Comparison of ENCODE assay signal across 8 cellular contexts in genomic region chr6:26461353-26461752, GRCh38. TPM values are rescaled to one million over a fixed set of nuclear protein-coding genes. Genes with fewer than 3 reads are reported as not detected.
DNase-seq lines count a peak whose midpoint lies in the region; ATAC-seq and TF ChIP-seq lines count a peak whose summit lies in the region.
"Not testable (repeated sequence)": the region's sequence is repeated elsewhere in the genome, so short reads cannot be mapped to it uniquely, and the experiment has no call there.
"Had no signal": no experiment of that assay in that cellular context is flagged by ENCODE, and none has a peak within 500 bp of the region (broad histone marks: within the 10 kb centered on the region; RNA-seq: fewer than 3 reads in every experiment).

No MANE protein-coding gene starts in this region.

- H3K27ac Mint-ChIP-seq in CD8-positive, alpha-beta memory T cell = peak overlapping the region in 6 of 8 donors; percentile 2 to 76 (median 51)
- H3K27ac Mint-ChIP-seq in activated CD4-positive, alpha-beta memory T cell treated with anti-CD3 and anti-CD28 coated beads, Interleukin-2, amount 10 ng/mL, durations not matched to agents 7 days and 5 days = peak overlapping the region; percentile 22
- peak overlapping the region in 7 of 10 donors; percentile 19 to 74 (median 55) for H3K27ac Mint-ChIP-seq in naive thymus-derived CD8-positive, alpha-beta T cell

- H3K9me3 ChIP-seq in CD8-positive, alpha-beta memory T cell (ENCODE audit: low read length); SK-N-SH; adrenal gland (replicated peaks in 1 of 3); left ventricle myocardium inferior (replicated peaks); psoas muscle: not testable (repeated sequence)

- peak overlapping the region; percentile 17 to 95 (median 75) for H3K4me3 Mint-ChIP-seq in CD8-positive, alpha-beta memory T cell
- H3K4me3 Mint-ChIP-seq in activated CD4-positive, alpha-beta memory T cell treated with anti-CD3 and anti-CD28 coated beads, Interleukin-2, amount 10 ng/mL, durations not matched to agents 7 days and 5 days = not testable (repeated sequence)
- peak overlapping the region; percentile 52 to 97 (median 78) for H3K4me3 Mint-ChIP-seq in naive thymus-derived CD8-positive, alpha-beta T cell

- not testable (repeated sequence) for H3K9me3 Mint-ChIP-seq in CD8-positive, alpha-beta memory T cell; activated CD4-positive, alpha-beta memory T cell treated with anti-CD3 and anti-CD28 coated beads, Interleukin-2, amount 10 ng/mL, durations not matched to agents 7 days and 5 days; naive thymus-derived CD8-positive, alpha-beta T cell

- peak overlapping the region; percentile 30 for H3K4me2 ChIP-seq in SK-N-SH

- not testable (repeated sequence) for H3F3A ChIP-seq in SK-N-SH (replicated peaks; ENCODE audit: insufficient read depth)

- H3K36me3 Mint-ChIP-seq in CD8-positive, alpha-beta memory T cell = peaks cover 32 to 83% (median 41%) of the 10 kb centered on the region in 3 donors
- peaks cover 81% of the 10 kb centered on the region for H3K36me3 Mint-ChIP-seq in activated CD4-positive, alpha-beta memory T cell treated with anti-CD3 and anti-CD28 coated beads, Interleukin-2, amount 10 ng/mL, durations not matched to agents 7 days and 5 days (ENCODE audit: low read depth)
- H3K36me3 Mint-ChIP-seq in naive thymus-derived CD8-positive, alpha-beta T cell = peaks cover 12 to 76% (median 55%) of the 10 kb centered on the region in 3 donors

- intact Hi-C loops in adrenal gland (cut with DNase I); left ventricle myocardium inferior (cut with micrococcal nuclease); psoas muscle (cut with DNase I): not testable (repeated sequence)

- peaks cover 53% of the 10 kb centered on the region for H3K4me1 ChIP-seq in CD8-positive, alpha-beta memory T cell (ENCODE audit: insufficient read depth, low read length)
- H3K4me1 ChIP-seq in SK-N-SH (ENCODE audit: control insufficient read depth in 1 of 2, insufficient read depth in 2 of 2, low read depth in 1 of 2, low read length in 1 of 2) = peaks cover 13 to 18% of the 10 kb centered on the region in 2 experiments; a peak in 1 of 4 replicates
- peaks cover 18 to 48% of the 10 kb centered on the region in 2 donors for H3K4me1 ChIP-seq in adrenal gland (replicated peaks in 1 of 2)
- peaks cover 55% of the 10 kb centered on the region for H3K4me1 ChIP-seq in left ventricle myocardium inferior
- peaks cover 27% of the 10 kb centered on the region for H3K4me1 ChIP-seq in psoas muscle

- POLR2A ChIA-PET in CD8-positive, alpha-beta memory T cell (lab: Charles Lee) = interaction anchor here (0.6 kb wide), 1 partner anchor 74 kb away, joined by 4 read pairs; no protein-coding TSS in a partner anchor
- POLR2A ChIA-PET in SK-N-SH (lab: Yijun Ruan, JAX) = not testable (repeated sequence)
- POLR2A ChIA-PET in activated CD4-positive, alpha-beta memory T cell treated with anti-CD3 and anti-CD28 coated beads, Interleukin-2, amount 10 ng/mL, durations not matched to agents 7 days and 5 days (lab: Charles Lee) = interaction anchor here (1.9 kb wide), 1 partner anchor 13 kb away, joined by 5 read pairs; no protein-coding TSS in a partner anchor
- POLR2A ChIA-PET in naive thymus-derived CD8-positive, alpha-beta T cell (lab: Charles Lee) = interaction anchor here (0.6 to 1.7 kb wide), 4 partner anchors 11 to 54 kb away, joined by 3 to 5 read pairs (median 3); no protein-coding TSS in a partner anchor

- not testable (repeated sequence) for ATAC-seq in naive thymus-derived CD8-positive, alpha-beta T cell; psoas muscle

- not testable (repeated sequence) for TF ChIP-seq POLR2A in adrenal gland (IDR thresholded peaks at IDR 0.05)

- H3K79me2 ChIP-seq in SK-N-SH (ENCODE audit: insufficient read depth) = peaks cover 46% of the 10 kb centered on the region

- H3K9ac ChIP-seq in SK-N-SH = not testable (repeated sequence)

- not testable (repeated sequence) for TF ChIP-seq RAD21 in SK-N-SH (IDR thresholded peaks at IDR 0.05; ENCODE audit: low read length)

- not testable (repeated sequence) for H3K27ac ChIP-seq in CD8-positive, alpha-beta memory T cell (ENCODE audit: low read depth, low read length); SK-N-SH (ENCODE audit: low read depth in 2 of 2, low read length in 1 of 2); left ventricle myocardium inferior (replicated peaks); psoas muscle
- peak overlapping the region in 4 of 5 donors; percentile 8 to 60 (median 30) for H3K27ac ChIP-seq in adrenal gland

- WGBS in SK-N-SH (ENCODE audit: low lambda C conversion rate) = 78% methylated on average over 5 of the region's 5 CpGs
- 36 to 52% (median 45%) methylated on average over 5 of the region's 5 CpGs for WGBS in adrenal gland, 4 donors
- WGBS in psoas muscle, 3 donors = 66 to 73% (median 68%) methylated on average over 5 of the region's 5 CpGs

- H3K27me3 ChIP-seq in CD8-positive, alpha-beta memory T cell (ENCODE audit: insufficient read depth, low read length, poor library complexity, severe bottlenecking); SK-N-SH (ENCODE audit: insufficient read depth); adrenal gland; left ventricle myocardium inferior (ENCODE audit: low read depth); psoas muscle (ENCODE audit: insufficient read depth in 3 of 3, low read length in 2 of 3): not testable (repeated sequence)

- not testable (repeated sequence) for H2AFZ ChIP-seq in SK-N-SH (ENCODE audit: low read depth)

- H3K4me3 ChIP-seq in CD8-positive, alpha-beta memory T cell (ENCODE audit: low read length); SK-N-SH (ENCODE audit: low read depth in 2 of 2, low read length in 1 of 2): not testable (repeated sequence)
- H3K4me3 ChIP-seq in adrenal gland = peak overlapping the region in 1 of 4 donors; percentile 16
- H3K4me3 ChIP-seq in left ventricle myocardium inferior = peak overlapping the region; percentile 34
- H3K4me3 ChIP-seq in psoas muscle = peak overlapping the region; percentile 44

- TF ChIP-seq CTCF in SK-N-SH (IDR thresholded peaks at IDR 0.05); adrenal gland (IDR thresholded peaks at IDR 0.05); left ventricle myocardium inferior (IDR thresholded peaks at IDR 0.05; ENCODE audit: borderline replicate concordance); psoas muscle (IDR thresholded peaks at IDR 0.05): not testable (repeated sequence)

- not testable (repeated sequence) for H3K9me2 ChIP-seq in SK-N-SH

- not testable (repeated sequence) for DNase-seq in CD8-positive, alpha-beta memory T cell; SK-N-SH; activated CD4-positive, alpha-beta memory T cell treated with anti-CD3 and anti-CD28 coated beads, Interleukin-2, amount 10 ng/mL, durations not matched to agents 7 days and 5 days; left ventricle myocardium inferior; naive thymus-derived CD8-positive, alpha-beta T cell; psoas muscle
- DNase-seq in adrenal gland = peak in 6 of 7 donors; percentile 69 to 87 (median 78)

- TF ChIP-seq EP300 in SK-N-SH (IDR thresholded peaks at IDR 0.05; ENCODE audit: borderline replicate concordance in 1 of 2, low read depth in 1 of 2, low read length in 1 of 2) = not testable (repeated sequence)

- CTCF ChIA-PET in CD8-positive, alpha-beta memory T cell (lab: Charles Lee) = interaction anchor here (1.2 to 1.6 kb wide), 2 partner anchors 12 to 120 kb away, joined by 3 to 6 read pairs; no protein-coding TSS in a partner anchor
- CTCF ChIA-PET in SK-N-SH (lab: Yijun Ruan, JAX) = interaction anchor here (1.8 kb wide), 1 partner anchor 120 kb away, joined by 8 read pairs; no protein-coding TSS in a partner anchor
- CTCF ChIA-PET in activated CD4-positive, alpha-beta memory T cell treated with anti-CD3 and anti-CD28 coated beads, Interleukin-2, amount 10 ng/mL, durations not matched to agents 7 days and 5 days (lab: Charles Lee) = interaction anchor here (1.1 to 1.6 kb wide), 2 partner anchors 108 to 120 kb away, joined by 3 read pairs; no protein-coding TSS in a partner anchor

- H4K20me1 ChIP-seq in SK-N-SH (ENCODE audit: insufficient read depth) = not testable (repeated sequence)

- peaks cover 50% of the 10 kb centered on the region for H3K36me3 ChIP-seq in CD8-positive, alpha-beta memory T cell (ENCODE audit: insufficient read depth, low read length)
- H3K36me3 ChIP-seq in SK-N-SH (replicated peaks in 1 of 2; ENCODE audit: control insufficient read depth in 1 of 2, insufficient read depth in 2 of 2, low read length in 1 of 2) (peaks cover 51 to 54% of the 10 kb centered on the region in 2 experiments), adrenal gland (replicated peaks in 1 of 2) (peaks cover 0 to 54% of the 10 kb centered on the region in 2 donors), left ventricle myocardium inferior (peaks cover 73% of the 10 kb centered on the region), psoas muscle (ENCODE audit: insufficient read depth in 1 of 2, low read depth in 1 of 2) (peaks cover 14 to 68% of the 10 kb centered on the region in 2 donors)

- not testable (repeated sequence) for H3K27me3 Mint-ChIP-seq in CD8-positive, alpha-beta memory T cell; activated CD4-positive, alpha-beta memory T cell treated with anti-CD3 and anti-CD28 coated beads, Interleukin-2, amount 10 ng/mL, durations not matched to agents 7 days and 5 days; naive thymus-derived CD8-positive, alpha-beta T cell

- H3K4me1 Mint-ChIP-seq in CD8-positive, alpha-beta memory T cell = peaks cover 65 to 88% (median 82%) of the 10 kb centered on the region in 3 donors
- peaks cover 71% of the 10 kb centered on the region for H3K4me1 Mint-ChIP-seq in activated CD4-positive, alpha-beta memory T cell treated with anti-CD3 and anti-CD28 coated beads, Interleukin-2, amount 10 ng/mL, durations not matched to agents 7 days and 5 days
- H3K4me1 Mint-ChIP-seq in naive thymus-derived CD8-positive, alpha-beta T cell = peaks cover 43 to 91% (median 81%) of the 10 kb centered on the region in 4 donors

RNA-seq across cellular contexts. Expression of gene BTN2A1, which starts 3.6 kb away (rescaled TPM):
- 10 to 100 TPM; 24.0 to 26.4 TPM for total RNA-seq in CD8-positive, alpha-beta memory T cell
- 14.4 TPM for polyA plus RNA-seq in CD8-positive, alpha-beta memory T cell
- 21.2 and 28.6 TPM in 2 replicates for polyA plus RNA-seq in SK-N-SH (2012; rRNA removed)
- polyA plus RNA-seq in SK-N-SH (2012; cell fraction: cytosol; rRNA removed) = 18.7 and 19.5 TPM in 2 replicates
- polyA plus RNA-seq in SK-N-SH (2012; cell fraction: nucleus; rRNA removed) = 46.6 and 50.0 TPM in 2 replicates
- 10 to 100 TPM; 28.2 to 31.0 TPM for total RNA-seq in activated CD4-positive, alpha-beta memory T cell treated with anti-CD3 and anti-CD28 coated beads, Interleukin-2, amount 10 ng/mL, durations not matched to agents 7 days and 5 days
- 10 to 100 TPM; 11.4 to 52.0 (median 22.5) TPM for total RNA-seq in adrenal gland
- 10 to 100 TPM; 18.4 to 38.5 (median 19.0) TPM for polyA plus RNA-seq in adrenal gland
- 16.0 TPM for total RNA-seq in left ventricle myocardium inferior
- 10 to 100 TPM; 59.0 to 63.6 TPM for total RNA-seq in naive thymus-derived CD8-positive, alpha-beta T cell
- polyA plus RNA-seq in naive thymus-derived CD8-positive, alpha-beta T cell = 10 to 100 TPM in 2 of 3 donors, 1 to 10 TPM in 1; 9.6 to 13.7 (median 11.6) TPM
- 10 to 100 TPM in 1 of 4 donors, 1 to 10 TPM in 3; 7.2 to 11.4 (median 8.4) TPM for total RNA-seq in psoas muscle
- 10 to 100 TPM in 2 of 3 donors, 1 to 10 TPM in 1; 5.4 to 14.9 (median 13.2) TPM for polyA plus RNA-seq in psoas muscle

RNA-seq across cellular contexts. Expression of gene BTN3A3, which starts 21.0 kb away (rescaled TPM):
- 10 to 100 TPM; 32.8 to 37.1 TPM for total RNA-seq in CD8-positive, alpha-beta memory T cell
- 75.5 TPM for polyA plus RNA-seq in CD8-positive, alpha-beta memory T cell
- polyA plus RNA-seq in SK-N-SH (2012; rRNA removed) (6.9 and 8.8 TPM in 2 replicates), adrenal gland (10 to 100 TPM; 11.5 to 32.7 (median 15.9) TPM), psoas muscle (1 to 10 TPM; 2.7 to 4.2 (median 3.7) TPM)
- polyA plus RNA-seq in SK-N-SH (2012; cell fraction: cytosol; rRNA removed) = 6.3 and 7.3 TPM in 2 replicates
- polyA plus RNA-seq in SK-N-SH (2012; cell fraction: nucleus; rRNA removed) = 21.5 and 23.0 TPM in 2 replicates
- total RNA-seq in activated CD4-positive, alpha-beta memory T cell treated with anti-CD3 and anti-CD28 coated beads, Interleukin-2, amount 10 ng/mL, durations not matched to agents 7 days and 5 days = 10 to 100 TPM; 63.5 to 63.6 TPM
- total RNA-seq in adrenal gland (10 to 100 TPM; 29.8 to 52.9 (median 38.7) TPM), left ventricle myocardium inferior (8.3 TPM), psoas muscle (1 to 10 TPM; 2.2 to 7.1 (median 2.7) TPM)
- total RNA-seq in naive thymus-derived CD8-positive, alpha-beta T cell = 100 to 1,000 TPM; 203 to 208 TPM
- 10 to 100 TPM; 65.0 to 80.2 (median 79.3) TPM for polyA plus RNA-seq in naive thymus-derived CD8-positive, alpha-beta T cell

RNA-seq across cellular contexts. Expression of gene BTN1A1, which starts 38.8 kb away (rescaled TPM):
- under 1 TPM in 1 of 2 experiments, not detected in 1; 0.09 TPM for total RNA-seq in CD8-positive, alpha-beta memory T cell
- polyA plus RNA-seq in CD8-positive, alpha-beta memory T cell = not detected
- polyA plus RNA-seq in SK-N-SH (2012; rRNA removed) = not detected in 2 replicates
- polyA plus RNA-seq in SK-N-SH (2012; cell fraction: cytosol; rRNA removed) = 0.01 TPM in 1 of 2 replicates, not detected in the other
- polyA plus RNA-seq in SK-N-SH (2012; cell fraction: nucleus; rRNA removed) = not detected in 2 replicates
- not detected for total RNA-seq in activated CD4-positive, alpha-beta memory T cell treated with anti-CD3 and anti-CD28 coated beads, Interleukin-2, amount 10 ng/mL, durations not matched to agents 7 days and 5 days
- total RNA-seq in adrenal gland = not detected
- polyA plus RNA-seq in adrenal gland = not detected
- total RNA-seq in left ventricle myocardium inferior = not detected
- not detected for total RNA-seq in naive thymus-derived CD8-positive, alpha-beta T cell
- polyA plus RNA-seq in naive thymus-derived CD8-positive, alpha-beta T cell = not detected
- not detected for total RNA-seq in psoas muscle
- polyA plus RNA-seq in psoas muscle = not detected
- total RNA-seq: HT-29 had no signal

RNA-seq across cellular contexts. Expression of gene BTN3A1, which starts 59.3 kb away (rescaled TPM):
- 10 to 100 TPM; 30.8 to 31.5 TPM for total RNA-seq in CD8-positive, alpha-beta memory T cell
- 85.0 TPM for polyA plus RNA-seq in CD8-positive, alpha-beta memory T cell
- polyA plus RNA-seq in SK-N-SH (2012; rRNA removed) (14.2 and 17.6 TPM in 2 replicates), adrenal gland (10 to 100 TPM; 17.5 to 38.3 (median 21.9) TPM), psoas muscle (1 to 10 TPM; 2.4 to 6.2 (median 3.3) TPM)
- polyA plus RNA-seq in SK-N-SH (2012; cell fraction: cytosol; rRNA removed) = 11.9 and 13.4 TPM in 2 replicates
- 45.8 and 55.5 TPM in 2 replicates for polyA plus RNA-seq in SK-N-SH (2012; cell fraction: nucleus; rRNA removed)
- total RNA-seq in activated CD4-positive, alpha-beta memory T cell treated with anti-CD3 and anti-CD28 coated beads, Interleukin-2, amount 10 ng/mL, durations not matched to agents 7 days and 5 days = 100 to 1,000 TPM; 100 to 103 TPM
- total RNA-seq in adrenal gland (10 to 100 TPM; 26.3 to 52.9 (median 38.6) TPM), left ventricle myocardium inferior (9.7 TPM), psoas muscle (1 to 10 TPM; 1.8 to 9.3 (median 3.2) TPM)
- total RNA-seq in naive thymus-derived CD8-positive, alpha-beta T cell = 100 to 1,000 TPM; 245 to 250 TPM
- 10 to 100 TPM; 39.8 to 63.0 (median 47.3) TPM for polyA plus RNA-seq in naive thymus-derived CD8-positive, alpha-beta T cell
